In genomic region chr1:28887835-28888682, GRCh38 we compare ENCODE assay signal across 7 cellular contexts. TPM values are rescaled to one million over a fixed set of nuclear protein-coding genes. Genes with fewer than 3 reads are reported as not detected.
A peak's percentile ranks its signal among the peaks of the same experiment; 100 is the strongest.
DNase-seq lines count a peak whose midpoint lies in the region; ATAC-seq and TF ChIP-seq lines count a peak whose summit lies in the region.

No MANE protein-coding gene starts in this region.

- H3K79me2 ChIP-seq in H9 (ENCODE audit: insufficient read depth, low read length) (no peaks in the 10 kb centered on the region), fibroblast of lung (ENCODE audit: control insufficient read depth, insufficient read depth, low read length) (no peaks in the 10 kb centered on the region)

- no peak overlapping the region for H2BK5ac ChIP-seq in H9 (ENCODE audit: insufficient read length, low read length)

- H3K4me3 Mint-ChIP-seq in H9 = peak overlapping the region; percentile 71 to 91

- no peak overlapping the region for H3K4ac ChIP-seq in H9 (ENCODE audit: low read depth, low read length)

- H3K23ac ChIP-seq in H9 (ENCODE audit: insufficient read length, low read depth, low read length) = no peak overlapping the region

- no peaks in the 10 kb centered on the region for H3K27me3 ChIP-seq in H9 (ENCODE audit: insufficient read depth, low read length)
- H3K27me3 ChIP-seq in SJSA1 (replicated peaks) = peaks cover 3% of the 10 kb centered on the region; the same call in 1 of the 2 replicates
- H3K27me3 ChIP-seq in fibroblast of lung (ENCODE audit: control insufficient read depth, insufficient read depth, low read length) = peaks cover 4% of the 10 kb centered on the region

- H2AFZ ChIP-seq in H9 (ENCODE audit: low read length) = no peak overlapping the region
- H2AFZ ChIP-seq in fibroblast of lung (ENCODE audit: low read length) = peak overlapping the region; percentile 65

- no peak overlapping the region for H4K5ac ChIP-seq in H9 (ENCODE audit: insufficient read length, low read depth, low read length)

- no peak overlapping the region for H3K18ac ChIP-seq in H9 (ENCODE audit: insufficient read length, low read depth, low read length)

- no peaks in the 10 kb centered on the region for H3K9me3 ChIP-seq in H9 (ENCODE audit: control insufficient read depth, low read depth, low read length)
- H3K9me3 ChIP-seq in SJSA1 (replicated peaks) = no peaks in the 10 kb centered on the region
- H3K9me3 ChIP-seq in fibroblast of lung (ENCODE audit: control insufficient read depth, insufficient read depth, low read depth, low read length) = no peaks in the 10 kb centered on the region

- peak overlapping the region; percentile 3 for H3K9ac ChIP-seq in H9 (ENCODE audit: extremely low read depth, insufficient read length, low read length)
- H3K9ac ChIP-seq in fibroblast of lung (ENCODE audit: insufficient read depth, low read length) = peak overlapping the region; percentile 42

- DNase-seq in H9 = peak; percentile 81
- no peak for DNase-seq in SJSA1 (ENCODE audit: low read depth in 1 of 2, low spot score in 2 of 2)
- DNase-seq in fibroblast of lung (ENCODE audit: low read depth in 2 of 2) = peak; percentile 19 to 27
- DNase-seq in omental fat pad (ENCODE audit: low spot score) = no peak
- DNase-seq in stimulated activated CD4-positive, alpha-beta T cell treated with anti-CD3 and anti-CD28 coated beads, Interleukin-12 subunit alpha, Interleukin-12 subunit beta, amount 100 ng/mL, for 4 hours = no peak
- no peak for DNase-seq in NCI-H2171 (lab: John Stamatoyannopoulos, UW)

- no peak overlapping the region for H3K14ac ChIP-seq in H9 (ENCODE audit: insufficient read depth, low read length)

- TF ChIP-seq CTCF in H9 (conservative IDR thresholded peaks at IDR 0.05) = no peak
- TF ChIP-seq CTCF in fibroblast of lung (conservative IDR thresholded peaks at IDR 0.05 in 1 of 2, IDR thresholded peaks at IDR 0.05 in 1 of 2; ENCODE audit: low read depth in 1 of 2, low read length in 2 of 2) = no peak
- no peak for TF ChIP-seq CTCF in omental fat pad (IDR thresholded peaks at IDR 0.05)

- H3K27ac ChIP-seq in H9 (ENCODE audit: insufficient read length, low read depth, low read length) = no peak overlapping the region
- no peak overlapping the region for H3K27ac ChIP-seq in SJSA1
- no peak overlapping the region for H3K27ac ChIP-seq in fibroblast of lung (ENCODE audit: insufficient read depth, low read length)

- peaks cover 0 to 3% of the 10 kb centered on the region in 2 experiments; a peak in 1 of 5 replicates for H3K9me3 Mint-ChIP-seq in H9

- no peak overlapping the region for H3K56ac ChIP-seq in H9 (ENCODE audit: insufficient read length, low read depth, low read length)

- H2BK20ac ChIP-seq in H9 (ENCODE audit: low read depth, low read length, poor library complexity, severe bottlenecking) = no peak overlapping the region

- no peak overlapping the region for H4K8ac ChIP-seq in H9 (replicated peaks; ENCODE audit: insufficient read length, low read depth, low read length)

- no peaks in the 10 kb centered on the region for H3K36me3 Mint-ChIP-seq in H9 (ENCODE audit: insufficient read depth in 1 of 3, low read depth in 3 of 3)

- H2AK5ac ChIP-seq in H9 (ENCODE audit: insufficient read length, low read length) = no peak overlapping the region

- H3K27ac Mint-ChIP-seq in H9 = peak overlapping the region in 1 of 3 experiments; percentile 25; a peak in 1 of 7 replicates

- H3K36me3 ChIP-seq in SJSA1 (no peaks in the 10 kb centered on the region), fibroblast of lung (ENCODE audit: control insufficient read depth, insufficient read depth, low read length) (no peaks in the 10 kb centered on the region)

- H3T11ph ChIP-seq in H9 (ENCODE audit: low read length) = no peak overlapping the region

- no peak overlapping the region for H2BK15ac ChIP-seq in H9 (ENCODE audit: low read depth, low read length)

- WGBS in H9 (ENCODE audit: extremely low coverage, insufficient read length, low lambda C conversion rate) = no CpG with 5 or more reads among the region's 24 CpGs

- H4K91ac ChIP-seq in H9 (ENCODE audit: insufficient read length, low read depth, low read length) = no peak overlapping the region

- peaks cover 19% of the 10 kb centered on the region for H3K27me3 Mint-ChIP-seq in H9 (ENCODE audit: low read depth)

- H3K79me1 ChIP-seq in H9 (ENCODE audit: insufficient read depth, low read depth, low read length, poor library complexity, severe bottlenecking) = no peaks in the 10 kb centered on the region

- no peaks in the 10 kb centered on the region for H4K20me1 ChIP-seq in H9 (ENCODE audit: control insufficient read depth, insufficient read depth, insufficient read length)
- no peaks in the 10 kb centered on the region for H4K20me1 ChIP-seq in fibroblast of lung (ENCODE audit: control insufficient read depth, extremely low read depth, insufficient read depth, low read length)

- no peak overlapping the region for H2BK12ac ChIP-seq in H9 (ENCODE audit: insufficient read length, low read depth, low read length)

- H3K4me3 ChIP-seq in SJSA1 (peak overlapping the region; percentile 47), fibroblast of lung (replicated peaks in 1 of 4; ENCODE audit: control extremely low read depth in 1 of 4, insufficient read depth in 1 of 4, low read depth in 3 of 4, low read length in 4 of 4) (peak overlapping the region; percentile 67 to 89 (median 70))

- H3K4me1 ChIP-seq in H9 (ENCODE audit: insufficient read depth, low read length) = peaks cover 16% of the 10 kb centered on the region; the same call in 1 of the 2 replicates
- H3K4me1 ChIP-seq in SJSA1 (replicated peaks) = peaks cover 21% of the 10 kb centered on the region
- peaks cover 12% of the 10 kb centered on the region for H3K4me1 ChIP-seq in fibroblast of lung (ENCODE audit: control insufficient read depth, extremely low read depth, insufficient read depth, low read length)

- H3K4me2 ChIP-seq in H9 (ENCODE audit: insufficient read depth, insufficient read length, low read length) = peak overlapping the region; percentile 82
- peak overlapping the region; percentile 93 for H3K4me2 ChIP-seq in fibroblast of lung (ENCODE audit: extremely low read depth, insufficient read depth, low read length)

- H3K23me2 ChIP-seq in H9 (ENCODE audit: insufficient read length, low read depth, low read length, poor library complexity, severe bottlenecking) = peaks cover 15% of the 10 kb centered on the region

- H3K4me1 Mint-ChIP-seq in H9 = peaks cover 37 to 40% of the 10 kb centered on the region in 2 experiments

- no peak overlapping the region for H2BK120ac ChIP-seq in H9 (ENCODE audit: low read depth, low read length, poor library complexity, severe bottlenecking)

- peak; percentile 40 for ATAC-seq in omental fat pad (ENCODE audit: low FRiP score)
- no peak for ATAC-seq in GM21447 (IDR thresholded peaks at IDR 0.05; ENCODE audit: unreplicated experiment)

RNA-seq across cellular contexts. Expression of gene EPB41, which starts 26.3 kb away (rescaled TPM):
- total RNA-seq in H9 (2021) (72.5 and 75.4 TPM in 2 replicates), fibroblast of lung (23.1 and 38.0 TPM in 2 replicates), omental fat pad (10 to 100 TPM; 28.8 to 57.6 (median 43.2) TPM)
- 2.1 and 5.3 TPM in 2 replicates for total RNA-seq in SJSA1 (2014; rRNA removed; shearing (Covaris generic))
- polyA plus RNA-seq in fibroblast of lung = 7.4 TPM in 2 replicates
- 2.9 and 3.3 TPM in 2 replicates for polyA plus RNA-seq in fibroblast of lung (2012)
- polyA minus RNA-seq in fibroblast of lung (ENCODE audit: low replicate concordance) = 2.7 and 9.1 TPM in 2 replicates

Comparison
In these comparisons a context has a peak if more than half of its experiments do, and no peak if none do; other contexts are left out.
1. DNase-seq: peak in H9 (single experiment) and fibroblast of lung (2 of 2); none in SJSA1 (0 of 2), omental fat pad (single experiment), stimulated activated CD4-positive, alpha-beta T cell treated with anti-CD3 and anti-CD28 coated beads, Interleukin-12 subunit alpha, Interleukin-12 subunit beta, amount 100 ng/mL, for 4 hours (single experiment) and NCI-H2171 (single experiment).